In the genomic region with DNA sequence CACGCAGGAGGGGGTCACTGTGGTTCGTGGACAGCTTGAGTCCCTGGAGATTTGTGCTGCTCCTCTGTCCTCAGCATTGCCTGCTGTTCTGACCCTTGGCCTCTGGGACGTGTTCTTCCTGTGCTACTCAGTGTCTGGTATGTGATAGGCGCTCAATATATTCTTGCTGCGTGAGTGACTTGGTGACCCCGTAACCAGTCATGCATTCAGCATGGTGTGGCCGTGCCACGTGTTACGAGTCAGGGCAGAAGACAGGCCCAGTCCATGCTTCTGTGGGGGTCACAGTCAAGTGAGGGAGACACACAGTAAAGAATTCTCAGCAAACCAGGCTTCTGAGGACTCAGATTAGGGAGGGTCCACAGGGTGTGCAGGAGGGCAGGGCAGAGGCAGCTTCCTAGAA, we compare ENCODE assay signal across 1 cellular context.
A peak's percentile ranks its signal among the peaks of the same experiment; 100 is the strongest.
TF ChIP-seq lines count a peak whose summit lies in the region.

No MANE protein-coding gene starts in this region.

TF ChIP-seq in K562, 482 proteins besides CTCF, POLR2A, EP300 and RAD21:
- TF ChIP-seq ZNF551 (CRISPR knock-in tag; IDR thresholded peaks at IDR 0.05) = no peak
- no peak for TF ChIP-seq HMG20A (CRISPR knock-in tag; conservative IDR thresholded peaks at IDR 0.05)
- TF ChIP-seq RBFOX2 (IDR thresholded peaks at IDR 0.05; ENCODE audit: low read depth, low read length) = 0 out of 2 replicates have a peak, but pooled peaks have one; percentile 8
- TF ChIP-seq BCOR (IDR thresholded peaks at IDR 0.05) = no peak
TF ChIP-seq in K562: peak in this region for 1.
